In genomic region chr15:41851755-41852370, GRCh38 we compare ENCODE assay signal across 16 cellular contexts. TPM values are rescaled to one million over a fixed set of nuclear protein-coding genes. Genes with fewer than 3 reads are reported as not detected.
DNase-seq lines count a peak whose midpoint lies in the region; ATAC-seq, FAIRE-seq and TF ChIP-seq lines count a peak whose summit lies in the region.
"Had no signal": no experiment of that assay in that cellular context is flagged by ENCODE, and none has a peak within 500 bp of the region (broad histone marks: within the 10 kb centered on the region; RNA-seq: fewer than 3 reads in every experiment).

No MANE protein-coding gene starts in this region.

- H3K36me3 ChIP-seq in Karpas-422 (ENCODE audit: insufficient read depth, low read length) (no peaks in the 10 kb centered on the region), K562 (ENCODE audit: control insufficient read depth, insufficient read depth, low read length) (peaks cover 5% of the 10 kb centered on the region; the same call in 1 of the 3 replicates)

- peak; percentile 14 for ATAC-seq in stimulated activated naive CD8-positive, alpha-beta T cell treated with anti-CD3 and anti-CD28 coated beads, Interleukin-15, amount 100 ng/mL, for 72 hours
- no peak for ATAC-seq in stimulated activated naive CD8-positive, alpha-beta T cell treated with anti-CD3 and anti-CD28 coated beads, Interleukin-15, Interleukin-2, amounts not matched to agents 100 U/mL and 50 U/mL, for 24 hours
- ATAC-seq in K562 (no peak), HG03045 (IDR thresholded peaks at IDR 0.05; ENCODE audit: unreplicated experiment) (no peak)
- ATAC-seq: CD8-positive, alpha-beta T cell had no signal

- no peak for FAIRE-seq in K562 (lab: Jason Lieb, UNC)

- no peaks in the 10 kb centered on the region for H3K9me3 Mint-ChIP-seq in stimulated activated naive CD8-positive, alpha-beta T cell treated with anti-CD3 and anti-CD28 coated beads, Interleukin-15, amount 100 ng/mL, for 72 hours
- H3K9me3 Mint-ChIP-seq in type B pancreatic cell: no peaks in the 10 kb centered on the region
- H3K9me3 Mint-ChIP-seq: CD8-positive, alpha-beta T cell; H9; IgD-negative memory B cell had no signal

- H3K27me3 ChIP-seq in Karpas-422 (ENCODE audit: low read length) (no peaks in the 10 kb centered on the region), K562 (ENCODE audit: control insufficient read depth in 2 of 2, insufficient read depth in 2 of 2, low read length in 2 of 2) (peaks cover 39 to 64% of the 10 kb centered on the region in 2 experiments; a peak in 4 of 5 replicates)

- H3K27ac ChIP-seq in Karpas-422 (ENCODE audit: low read length) (no peak overlapping the region), K562 (ENCODE audit: extremely low read depth, low read depth, low read length) (no peak overlapping the region)
- H3K27ac ChIP-seq: BLaER1 treated with 17β-estradiol and CSF1 and Interleukin-3, amounts not matched to agents 10 nM and 100 nM; KMS-11 had no signal

- H3K4me3 ChIP-seq in Karpas-422 (ENCODE audit: low read length) (no peak overlapping the region), K562 (no peak overlapping the region)
- H3K4me3 ChIP-seq: BLaER1 treated with 17β-estradiol and CSF1 and Interleukin-3, amounts not matched to agents 10 nM and 100 nM had no signal

- no peak overlapping the region for H2AFZ ChIP-seq in Karpas-422 (ENCODE audit: low read length)
- no peak overlapping the region for H2AFZ ChIP-seq in K562 (ENCODE audit: low read depth, low read length)

- no peaks in the 10 kb centered on the region for H3K9me3 ChIP-seq in Karpas-422 (ENCODE audit: low read length)
- H3K9me3 ChIP-seq in K562 (replicated peaks; ENCODE audit: control insufficient read depth, insufficient read depth, low read depth, low read length): no peaks in the 10 kb centered on the region
- H3K9me3 ChIP-seq: BLaER1 treated with 17β-estradiol and CSF1 and Interleukin-3, amounts not matched to agents 10 nM and 100 nM had no signal

- no peak overlapping the region for H3K4me3 Mint-ChIP-seq in stimulated activated naive CD8-positive, alpha-beta T cell treated with anti-CD3 and anti-CD28 coated beads, Interleukin-15, amount 100 ng/mL, for 72 hours
- no peak overlapping the region for H3K4me3 Mint-ChIP-seq in type B pancreatic cell
- H3K4me3 Mint-ChIP-seq: B cell; CD8-positive, alpha-beta T cell; H9; IgD-negative memory B cell had no signal

- no peaks in the 10 kb centered on the region for H3K4me1 ChIP-seq in Karpas-422 (ENCODE audit: low read length)
- H3K4me1 ChIP-seq in K562 (replicated peaks in 1 of 2; ENCODE audit: control insufficient read depth in 2 of 2, insufficient read depth in 2 of 2, low read length in 2 of 2): peaks cover 0 to 39% of the 10 kb centered on the region in 2 experiments; a peak in 1 of 5 replicates

- H3K9me2 ChIP-seq in Karpas-422 (replicated peaks; ENCODE audit: insufficient read depth, low read length): no peaks in the 10 kb centered on the region

- in situ Hi-C loops in K562 (cut with MboI): no loop called here

- H3K36me3 Mint-ChIP-seq in type B pancreatic cell: peaks cover 5% of the 10 kb centered on the region

- BruUV-seq in K562 (replicated peaks; lab: Mats Ljungman, UMichigan): no TSS peak

- CTCF ChIA-PET in K562 (lab: Yijun Ruan, JAX; ENCODE audit: low intra/inter-chr PET ratio): no interaction called here

- no peak for TF ChIP-seq POLR2A in K562 (conservative IDR thresholded peaks at IDR 0.05)

- POLR2A ChIA-PET in K562 (lab: Yijun Ruan, JAX): interaction anchor here (0.6 to 3.0 kb wide), 7 partner anchors 8 to 74 kb away, joined by 3 to 10 read pairs (median 4); partner anchors contain the start of gene PLA2G4B

- peaks cover 10% of the 10 kb centered on the region for H3K4me1 Mint-ChIP-seq in stimulated activated naive CD8-positive, alpha-beta T cell treated with anti-CD3 and anti-CD28 coated beads, Interleukin-15, amount 100 ng/mL, for 72 hours
- peaks cover 4% of the 10 kb centered on the region for H3K4me1 Mint-ChIP-seq in type B pancreatic cell (ENCODE audit: unreplicated experiment)

- WGBS in K562 (ENCODE audit: insufficient coverage, low coverage, missing lambda C conversion rate): 2% methylated on average over 7 of the region's 8 CpGs

- TF ChIP-seq CTCF in K562 (IDR thresholded peaks at IDR 0.05 in 2 of 3, conservative IDR thresholded peaks at IDR 0.05 in 1 of 3; ENCODE audit: insufficient read depth in 2 of 3, low read depth in 1 of 3, low read length in 3 of 3) (no peak), type B pancreatic cell (conservative IDR thresholded peaks at IDR 0.05) (no peak)

- DNase-seq in stimulated activated naive CD8-positive, alpha-beta T cell treated with anti-CD3 and anti-CD28 coated beads, Interleukin-15, amount 100 ng/mL, for 72 hours: no peak
- DNase-seq in stimulated activated naive CD8-positive, alpha-beta T cell treated with anti-CD3 and anti-CD28 coated beads, Interleukin-15, Interleukin-2, amounts not matched to agents 100 U/mL and 50 U/mL, for 24 hours: no peak
- DNase-seq in Karpas-422: peak; percentile 46
- no peak for DNase-seq in K562 (ENCODE audit: extremely low read depth in 1 of 4, low spot score in 3 of 4)
- no peak for DNase-seq in SIG-M5 (lab: John Stamatoyannopoulos, UW)
- no peak for DNase-seq in type B pancreatic cell (ENCODE audit: extremely low spot score, unreplicated experiment)
- DNase-seq: Calu3; CD8-positive, alpha-beta T cell; GDM1; GOT3; H9 had no signal

- H3K27me3 Mint-ChIP-seq in stimulated activated naive CD8-positive, alpha-beta T cell treated with anti-CD3 and anti-CD28 coated beads, Interleukin-15, amount 100 ng/mL, for 72 hours: peaks cover 6% of the 10 kb centered on the region
- H3K27me3 Mint-ChIP-seq in type B pancreatic cell: no peaks in the 10 kb centered on the region
- H3K27me3 Mint-ChIP-seq: B cell had no signal

- no peaks in the 10 kb centered on the region for H4K20me1 ChIP-seq in Karpas-422 (ENCODE audit: insufficient read depth, low read depth, low read length)
- H4K20me1 ChIP-seq in K562 (replicated peaks; ENCODE audit: control insufficient read depth, insufficient read depth, low read length): peaks cover 9% of the 10 kb centered on the region

- H3K9me1 ChIP-seq in K562 (ENCODE audit: control insufficient read depth, insufficient read depth, low read length): no peaks in the 10 kb centered on the region

- peak overlapping the region in 1 of 2 donors; percentile 19 for H3K27ac Mint-ChIP-seq in stimulated activated naive CD8-positive, alpha-beta T cell treated with anti-CD3 and anti-CD28 coated beads, Interleukin-15, amount 100 ng/mL, for 72 hours
- H3K27ac Mint-ChIP-seq in type B pancreatic cell: no peak overlapping the region
- H3K27ac Mint-ChIP-seq: B cell had no signal

- intact Hi-C loops in K562 (cut with micrococcal nuclease): no loop called here

- no peak for TF ChIP-seq RAD21 in K562 (CRISPR knock-in tag; conservative IDR thresholded peaks at IDR 0.05 in 1 of 2, IDR thresholded peaks at IDR 0.05 in 1 of 2)

- H3K79me2 ChIP-seq in Karpas-422 (ENCODE audit: low read length): no peaks in the 10 kb centered on the region
- H3K79me2 ChIP-seq in K562 (ENCODE audit: control insufficient read depth, insufficient read depth, low read length): no peaks in the 10 kb centered on the region

- no peak overlapping the region for H3K9ac ChIP-seq in Karpas-422 (ENCODE audit: low read length)
- H3K9ac ChIP-seq in K562 (ENCODE audit: insufficient read depth in 1 of 2, low read depth in 2 of 2, low read length in 2 of 2): no peak overlapping the region
- H3K9ac ChIP-seq: KMS-11 had no signal

- no peak overlapping the region for H3K4me2 ChIP-seq in Karpas-422 (ENCODE audit: low read depth, low read length, poor library complexity, severe bottlenecking)
- no peak overlapping the region for H3K4me2 ChIP-seq in K562 (ENCODE audit: insufficient read depth, low read length)
- H3K4me2 ChIP-seq: KMS-11 had no signal

- TF ChIP-seq EP300 in K562 (IDR thresholded peaks at IDR 0.05; ENCODE audit: low read length): no peak

RNA-seq across cellular contexts. Expression of gene PLA2G4B, which starts 13.2 kb away (rescaled TPM):
- total RNA-seq in Karpas-422 (2014; rRNA removed; shearing (Covaris generic); ENCODE audit: low replicate concordance): 2.2 and 6.1 TPM in 2 replicates
- total RNA-seq in K562 (2011; cell fraction: chromatin; rRNA removed; ENCODE audit: low replicate concordance): 22.3 and 55.4 TPM in 2 replicates
- 26.3 and 28.8 TPM in 2 replicates for total RNA-seq in K562 (2011; cell fraction: nucleolus; rRNA removed)
- 13.2 and 21.9 TPM in 2 replicates for total RNA-seq in K562 (2011; cell fraction: nucleoplasm; rRNA removed)
- total RNA-seq in K562 (2014; rRNA removed) (3.9 TPM in 2 replicates), K562 (2014; rRNA removed; fragmentation: Illumina TruSeq; extraction: Trizol) (0.89 and 2.1 TPM in 2 replicates), K562 (2015; rRNA removed; fragmentation: Illumina TruSeq; extraction: Trizol) (1.3 and 1.4 TPM in 2 replicates), K562 (2021) (2.8 and 5.2 TPM in 2 replicates), type B pancreatic cell (ENCODE audit: low replicate concordance) (17.7 and 19.9 TPM in 2 replicates)
- polyA plus RNA-seq in K562 (2011; rRNA removed) (4.3 and 7.0 TPM in 2 replicates), K562 (2014; fragmentation: Illumina TruSeq; extraction: Trizol) (2.7 and 2.8 TPM in 2 replicates), K562 (2014; fragmentation: Nextera tagmentation; extraction: Ambion mirVana) (under 1 TPM; 0.07 to 0.25 TPM), K562 (2014; rRNA removed) (5.6 and 6.1 TPM in 2 replicates)
- 3.1 and 4.8 TPM in 2 replicates for polyA plus RNA-seq in K562 (2011; cell fraction: cytosol; rRNA removed)
- 48.4 and 61.4 TPM in 2 replicates for polyA plus RNA-seq in K562 (2011; cell fraction: nucleus; rRNA removed)
- polyA plus RNA-seq in K562 (2012): 2.4 and 8.6 TPM in 2 replicates
- 0.74 and 1.2 TPM in 2 replicates for polyA minus RNA-seq in K562 (2011; rRNA and poly(A)+ RNA removed)
- polyA minus RNA-seq in K562 (2011; cell fraction: cytosol; rRNA and poly(A)+ RNA removed): 1.1 and 1.5 TPM in 2 replicates
- polyA minus RNA-seq in K562 (2011; cell fraction: nucleus; rRNA and poly(A)+ RNA removed): 6.6 and 6.7 TPM in 2 replicates

RNA-seq across cellular contexts. Expression of gene JMJD7, which starts 24.0 kb away (rescaled TPM):
- total RNA-seq in Karpas-422 (2014; rRNA removed; shearing (Covaris generic); ENCODE audit: low replicate concordance): 2.8 and 9.2 TPM in 2 replicates
- 7.0 and 13.8 TPM in 2 replicates for total RNA-seq in K562 (2011; cell fraction: chromatin; rRNA removed; ENCODE audit: low replicate concordance)
- total RNA-seq in K562 (2011; cell fraction: nucleolus; rRNA removed): 7.2 and 8.5 TPM in 2 replicates
- total RNA-seq in K562 (2011; cell fraction: nucleoplasm; rRNA removed): 12.6 and 15.4 TPM in 2 replicates
- total RNA-seq in K562 (2014; rRNA removed): 6.1 and 11.3 TPM in 2 replicates
- total RNA-seq in K562 (2014; rRNA removed; fragmentation: Illumina TruSeq; extraction: Trizol): 3.2 and 3.8 TPM in 2 replicates
- total RNA-seq in K562 (2015; rRNA removed; fragmentation: Illumina TruSeq; extraction: Trizol): 4.3 and 5.3 TPM in 2 replicates
- total RNA-seq in K562 (2021): 12.2 and 13.1 TPM in 2 replicates
- polyA plus RNA-seq in K562 (2011; rRNA removed): 7.9 and 8.8 TPM in 2 replicates
- 8.0 and 19.6 TPM in 2 replicates for polyA plus RNA-seq in K562 (2011; cell fraction: cytosol; rRNA removed)
- polyA plus RNA-seq in K562 (2011; cell fraction: nucleus; rRNA removed): 18.0 and 36.7 TPM in 2 replicates
- polyA plus RNA-seq in K562 (2012): 7.7 and 16.3 TPM in 2 replicates
- polyA plus RNA-seq in K562 (2014; fragmentation: Illumina TruSeq; extraction: Trizol): 6.8 and 9.4 TPM in 2 replicates
- polyA plus RNA-seq in K562 (2014; fragmentation: Nextera tagmentation; extraction: Ambion mirVana): 1 to 10 TPM; 1.2 to 2.9 TPM
- polyA plus RNA-seq in K562 (2014; rRNA removed): 9.7 and 13.9 TPM in 2 replicates
- 0.60 and 3.0 TPM in 2 replicates for polyA minus RNA-seq in K562 (2011; rRNA and poly(A)+ RNA removed)
- 4.1 and 4.4 TPM in 2 replicates for polyA minus RNA-seq in K562 (2011; cell fraction: cytosol; rRNA and poly(A)+ RNA removed)
- 4.0 and 4.7 TPM in 2 replicates for polyA minus RNA-seq in K562 (2011; cell fraction: nucleus; rRNA and poly(A)+ RNA removed)
- total RNA-seq in type B pancreatic cell (ENCODE audit: low replicate concordance): 29.0 and 51.7 TPM in 2 replicates

RNA-seq across cellular contexts. Expression of gene SPTBN5, which starts 42.0 kb away (rescaled TPM):
- total RNA-seq in Karpas-422 (2014; rRNA removed; shearing (Covaris generic); ENCODE audit: low replicate concordance): 0.11 and 0.22 TPM in 2 replicates
- 0.30 TPM in 1 of 2 replicates, not detected in the other for total RNA-seq in K562 (2011; cell fraction: chromatin; rRNA removed; ENCODE audit: low replicate concordance)
- total RNA-seq in K562 (2011; cell fraction: nucleolus; rRNA removed): under 0.01 TPM in 2 replicates
- total RNA-seq in K562 (2011; cell fraction: nucleoplasm; rRNA removed): 0.08 TPM in 1 of 2 replicates, not detected in the other
- not detected in 2 replicates for total RNA-seq in K562 (2014; rRNA removed)
- not detected in 2 replicates for total RNA-seq in K562 (2014; rRNA removed; fragmentation: Illumina TruSeq; extraction: Trizol)
- total RNA-seq in K562 (2015; rRNA removed; fragmentation: Illumina TruSeq; extraction: Trizol): not detected in 2 replicates
- 0.02 TPM in 1 of 2 replicates, not detected in the other for total RNA-seq in K562 (2021)
- 0.01 TPM in 1 of 2 replicates, not detected in the other for polyA plus RNA-seq in K562 (2011; rRNA removed)
- 0.01 and 0.03 TPM in 2 replicates for polyA plus RNA-seq in K562 (2011; cell fraction: cytosol; rRNA removed)
- 0.15 and 0.20 TPM in 2 replicates for polyA plus RNA-seq in K562 (2011; cell fraction: nucleus; rRNA removed)
- under 0.01 and 0.03 TPM in 2 replicates for polyA plus RNA-seq in K562 (2012)
- not detected in 2 replicates for polyA plus RNA-seq in K562 (2014; fragmentation: Illumina TruSeq; extraction: Trizol)
- polyA plus RNA-seq in K562 (2014; fragmentation: Nextera tagmentation; extraction: Ambion mirVana): not detected
- not detected in 2 replicates for polyA plus RNA-seq in K562 (2014; rRNA removed)
- not detected in 2 replicates for polyA minus RNA-seq in K562 (2011; rRNA and poly(A)+ RNA removed)
- polyA minus RNA-seq in K562 (2011; cell fraction: cytosol; rRNA and poly(A)+ RNA removed): not detected in 2 replicates
- under 0.01 TPM in 1 of 2 replicates, not detected in the other for polyA minus RNA-seq in K562 (2011; cell fraction: nucleus; rRNA and poly(A)+ RNA removed)
- total RNA-seq in type B pancreatic cell (ENCODE audit: low replicate concordance): 3.1 and 4.2 TPM in 2 replicates
- polyA plus RNA-seq: IgD-negative memory B cell had no signal
